ENCODE assay signal across 10 cellular contexts in genomic region chr17:27631897-27632725, GRCh38. TPM values are rescaled to one million over a fixed set of nuclear protein-coding genes. Genes with fewer than 3 reads are reported as not detected.
DNase-seq lines count a peak whose midpoint lies in the region; ATAC-seq, FAIRE-seq and TF ChIP-seq lines count a peak whose summit lies in the region.
"Had no signal": no experiment of that assay in that cellular context is flagged by ENCODE, and none has a peak within 500 bp of the region (broad histone marks: within the 10 kb centered on the region; RNA-seq: fewer than 3 reads in every experiment).

No MANE protein-coding gene starts in this region.

- FAIRE-seq in frontal cortex (lab: Jason Lieb, UNC), result no peak

- DNase-seq in activated CD8-positive, alpha-beta memory T cell treated with anti-CD3 and anti-CD28 coated beads, Interleukin-2, amount 10 ng/mL, durations not matched to agents 7 days and 5 days, result no peak
- no peak for DNase-seq in activated CD8-positive, alpha-beta memory T cell treated with anti-CD3 and anti-CD28 coated beads, Interleukin-2, amount 50 U/mL, for 48 hours
- no peak for DNase-seq in right lobe of liver
- no peak for DNase-seq in tibial artery
- no peak for DNase-seq in posterior cingulate gyrus
- DNase-seq in NCI-H82 (lab: John Stamatoyannopoulos, UW), result no peak
- no peak for DNase-seq in frontal cortex (ENCODE audit: low spot score in 2 of 2)
- DNase-seq: islet precursor cell, NCI-H2081 treated with DMSO at 0.1 percent for 48 hours had no signal

- ATAC-seq in activated CD8-positive, alpha-beta memory T cell treated with anti-CD3 and anti-CD28 coated beads, Interleukin-2, amount 10 ng/mL, durations not matched to agents 7 days and 5 days, result no peak
- no peak for ATAC-seq in right lobe of liver

- H3K9me3 ChIP-seq in right lobe of liver (no peaks in the 10 kb centered on the region), tibial artery (no peaks in the 10 kb centered on the region)

- H3K4me3 Mint-ChIP-seq in activated CD8-positive, alpha-beta memory T cell treated with anti-CD3 and anti-CD28 coated beads, Interleukin-2, amount 10 ng/mL, durations not matched to agents 7 days and 5 days, result peak overlapping the region; percentile 93
- H3K4me3 Mint-ChIP-seq in activated naive CD8-positive, alpha-beta T cell, result peak overlapping the region; percentile 91

- 73% methylated on average over 2 of the region's 11 CpGs for WGBS in right lobe of liver (ENCODE audit: insufficient coverage, low coverage, low lambda C conversion rate, missing lambda C conversion rate)

- peak overlapping the region; percentile 94 for H3K27ac Mint-ChIP-seq in activated CD8-positive, alpha-beta memory T cell treated with anti-CD3 and anti-CD28 coated beads, Interleukin-2, amount 10 ng/mL, durations not matched to agents 7 days and 5 days
- H3K27ac Mint-ChIP-seq in activated naive CD8-positive, alpha-beta T cell, result peak overlapping the region; percentile 89

- H3K36me3 Mint-ChIP-seq in activated CD8-positive, alpha-beta memory T cell treated with anti-CD3 and anti-CD28 coated beads, Interleukin-2, amount 10 ng/mL, durations not matched to agents 7 days and 5 days, result peaks cover 30% of the 10 kb centered on the region
- H3K36me3 Mint-ChIP-seq in activated naive CD8-positive, alpha-beta T cell, result peaks cover 2% of the 10 kb centered on the region

- H3K4me3 ChIP-seq in right lobe of liver, result peak overlapping the region in 2 of 3 donors; percentile 30 to 32
- peak overlapping the region; percentile 18 to 38 for H3K4me3 ChIP-seq in tibial artery

- H3K27me3 ChIP-seq in right lobe of liver, result no peaks in the 10 kb centered on the region
- no peaks in the 10 kb centered on the region for H3K27me3 ChIP-seq in tibial artery

- H3K4me1 ChIP-seq in right lobe of liver (peaks cover 0 to 9% (median 0%) of the 10 kb centered on the region in 4 donors), tibial artery (peaks cover 0 to 33% (median 22%) of the 10 kb centered on the region in 4 donors)

- H3K9me3 Mint-ChIP-seq in activated CD8-positive, alpha-beta memory T cell treated with anti-CD3 and anti-CD28 coated beads, Interleukin-2, amount 10 ng/mL, durations not matched to agents 7 days and 5 days (ENCODE audit: low read depth), result no peaks in the 10 kb centered on the region
- no peaks in the 10 kb centered on the region for H3K9me3 Mint-ChIP-seq in activated naive CD8-positive, alpha-beta T cell (ENCODE audit: low read depth)

- H3K27ac ChIP-seq in right lobe of liver, result peak overlapping the region in 2 of 3 donors; percentile 24 to 53
- H3K27ac ChIP-seq in tibial artery, result peak overlapping the region; percentile 39 to 44

- CTCF ChIA-PET in activated CD8-positive, alpha-beta memory T cell treated with anti-CD3 and anti-CD28 coated beads, Interleukin-2, amount 10 ng/mL, durations not matched to agents 7 days and 5 days (lab: Charles Lee), result interaction anchor here (0.6 to 4.8 kb wide), 13 partner anchors 9 to 395 kb away, joined by 3 to 32 read pairs (median 6); no protein-coding TSS in a partner anchor

- H3K27me3 Mint-ChIP-seq in activated CD8-positive, alpha-beta memory T cell treated with anti-CD3 and anti-CD28 coated beads, Interleukin-2, amount 10 ng/mL, durations not matched to agents 7 days and 5 days, result no peaks in the 10 kb centered on the region
- H3K27me3 Mint-ChIP-seq in activated naive CD8-positive, alpha-beta T cell, result no peaks in the 10 kb centered on the region

- peaks cover 70% of the 10 kb centered on the region for H3K4me1 Mint-ChIP-seq in activated CD8-positive, alpha-beta memory T cell treated with anti-CD3 and anti-CD28 coated beads, Interleukin-2, amount 10 ng/mL, durations not matched to agents 7 days and 5 days
- peaks cover 41% of the 10 kb centered on the region for H3K4me1 Mint-ChIP-seq in activated naive CD8-positive, alpha-beta T cell (ENCODE audit: low read depth)

- TF ChIP-seq POLR2A in right lobe of liver (IDR thresholded peaks at IDR 0.05), result no peak

- intact Hi-C loops in right lobe of liver (cut with DNase I) (no loop called here), tibial artery (cut with DNase I; ENCODE audit: low total_unique reads) (no loop called here), posterior cingulate gyrus (cut with DNase I) (no loop called here)

- no peak for TF ChIP-seq CTCF in right lobe of liver (IDR thresholded peaks at IDR 0.05)
- no peak for TF ChIP-seq CTCF in tibial artery (IDR thresholded peaks at IDR 0.05)

- H3K36me3 ChIP-seq in right lobe of liver, result no peaks in the 10 kb centered on the region
- H3K36me3 ChIP-seq in tibial artery, result peaks cover 0 to under 1% (median 0%) of the 10 kb centered on the region in 3 donors

RNA-seq across cellular contexts. Expression of gene LGALS9, which starts 1.1 kb away (rescaled TPM):
- 100 to 1,000 TPM; 150 to 305 TPM for total RNA-seq in activated CD8-positive, alpha-beta memory T cell treated with anti-CD3 and anti-CD28 coated beads, Interleukin-2, amount 10 ng/mL, durations not matched to agents 7 days and 5 days
- total RNA-seq in right lobe of liver (10 to 100 TPM in 4 of 6 experiments, 1 to 10 TPM in 2; 9.1 to 37.9 (median 12.4) TPM), frontal cortex (0.41 TPM)
